Comparison of ENCODE assay signal across 1 cellular context in genomic region chr9:21294325-21294724, GRCh38.
TF ChIP-seq lines count a peak whose summit lies in the region.

No MANE protein-coding gene starts in this region.

TF ChIP-seq in GM12878, 131 proteins besides CTCF, POLR2A, EP300 and RAD21:
- no peak for TF ChIP-seq CBX5 (IDR thresholded peaks at IDR 0.05; ENCODE audit: low read depth)
- no peak for TF ChIP-seq E2F8 (IDR thresholded peaks at IDR 0.05; ENCODE audit: low read depth, partially characterized antibody)
